ENCODE assay signal across 21 cellular contexts in the genomic region with DNA sequence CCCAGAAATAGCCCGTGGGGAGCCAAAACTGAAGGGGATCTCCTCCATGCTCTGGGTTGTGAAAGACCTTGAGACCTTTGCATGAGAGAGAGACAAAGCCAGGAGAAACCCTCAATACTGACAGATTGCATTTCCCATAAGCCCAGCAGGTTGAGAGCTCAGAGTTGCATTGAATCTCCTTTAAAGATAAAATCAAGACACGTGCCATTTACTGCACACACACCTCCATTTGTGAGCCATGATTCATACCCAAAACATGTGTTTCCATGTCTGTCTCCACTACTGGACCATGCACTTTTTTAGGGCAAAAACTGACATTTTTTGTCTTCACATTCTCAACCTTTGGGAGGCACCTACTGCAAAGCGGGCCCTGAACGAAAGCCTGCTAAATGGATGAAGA.
DNase-seq lines count a peak whose midpoint lies in the region; ATAC-seq, FAIRE-seq and TF ChIP-seq lines count a peak whose summit lies in the region.
"Had no signal": no experiment of that assay in that cellular context is flagged by ENCODE, and none has a peak within 500 bp of the region (broad histone marks: within the 10 kb centered on the region; RNA-seq: fewer than 3 reads in every experiment).

No MANE protein-coding gene starts in this region.

- FAIRE-seq in A549 (lab: Jason Lieb, UNC) (no peak), GM19239 (lab: Jason Lieb, UNC) (no peak)
- FAIRE-seq: D721Med, HepG2, K562 had no signal

- no peak for ATAC-seq in A549
- no peak for ATAC-seq in T-helper 17 cell
- ATAC-seq: HepG2, K562 had no signal

- H3K4me1 ChIP-seq in A549 = peaks cover 48% of the 10 kb centered on the region

- H3K36me3 Mint-ChIP-seq in T-helper 17 cell (ENCODE audit: low read depth) = no peaks in the 10 kb centered on the region
- H3K36me3 Mint-ChIP-seq: CD14-positive monocyte had no signal

- H3K9me3 ChIP-seq in A549 (no peaks in the 10 kb centered on the region), T-helper 17 cell (ENCODE audit: control insufficient read depth, low read length, poor library complexity, severe bottlenecking) (no peaks in the 10 kb centered on the region)

- peak overlapping the region; percentile 71; the same call in 2 of the 3 replicates for H3K4me2 ChIP-seq in A549

- no peak for DNase-seq in A549 (ENCODE audit: low read depth in 1 of 2, low spot score in 1 of 2)
- peak; percentile 28 for DNase-seq in MV-4-11 (lab: John Stamatoyannopoulos, UW)
- DNase-seq in T-helper 17 cell = no peak
- peak; percentile 64 for DNase-seq in islet precursor cell
- DNase-seq in GM19239 (ENCODE audit: insufficient read length, low spot score) = no peak
- DNase-seq in T-helper 2 cell = no peak
- no peak for DNase-seq in HCEC 1CT
- DNase-seq in NOMO-1 treated with dmso at 0.1 percent for 144 hours (lab: John Stamatoyannopoulos, UW; ENCODE audit: unreplicated experiment) = no peak
- DNase-seq: DMS53, GF-D8, H9, NCI-H1105 treated with DMSO at 0.1 percent for 48 hours, NCI-H2029 treated with DMSO at 0.1 percent for 48 hours, NCI-H226, NCI-H524, NCI-H82 had no signal

- H3K27me3 Mint-ChIP-seq in T-helper 17 cell = peaks cover 33% of the 10 kb centered on the region

- H3K4me3 ChIP-seq in A549 = no peak overlapping the region
- H3K4me3 ChIP-seq: K562 had no signal

- 80% methylated on average over 4 of the region's 4 CpGs for WGBS in A549 (ENCODE audit: missing lambda C conversion rate)

- H3K4me3 Mint-ChIP-seq in T-helper 17 cell = no peak overlapping the region
- H3K4me3 Mint-ChIP-seq: CD14-positive monocyte, H9 had no signal

- H3K27ac ChIP-seq in A549 = peak overlapping the region; percentile 80 to 82
- H3K27ac ChIP-seq: RWPE1 had no signal

- TF ChIP-seq RAD21 in A549 (conservative IDR thresholded peaks at IDR 0.05 in 1 of 2, IDR thresholded peaks at IDR 0.05 in 1 of 2) = no peak

- CTCF ChIA-PET in A549 (lab: Yijun Ruan, JAX) = interaction anchor here (0.7 to 1.3 kb wide), 2 partner anchors 22 to 25 kb away, joined by 3 read pairs; no protein-coding TSS in a partner anchor

- no peak for TF ChIP-seq POLR2A in A549 (IDR thresholded peaks at IDR 0.05; ENCODE audit: low read length)

- H3K27ac Mint-ChIP-seq in T-helper 17 cell = peak overlapping the region; percentile 68
- H3K27ac Mint-ChIP-seq: H9 had no signal

- peaks cover 6% of the 10 kb centered on the region for H3K4me1 Mint-ChIP-seq in T-helper 17 cell

- no peak for TF ChIP-seq EP300 in A549 (IDR thresholded peaks at IDR 0.05)

- POLR2A ChIA-PET in A549 (lab: Yijun Ruan, JAX) = no interaction called here

- no peak for TF ChIP-seq CTCF in A549 (IDR thresholded peaks at IDR 0.05)

TF ChIP-seq in A549, 52 proteins besides CTCF, POLR2A, EP300 and RAD21:
- TF ChIP-seq CHD4 (IDR thresholded peaks at IDR 0.05; ENCODE audit: borderline replicate concordance) = no peak
- no peak for TF ChIP-seq MAFK (IDR thresholded peaks at IDR 0.05; ENCODE audit: partially characterized antibody)
- no peak for TF ChIP-seq CEBPB (IDR thresholded peaks at IDR 0.05)
- no peak for TF ChIP-seq SMC3 (IDR thresholded peaks at IDR 0.05)

Comparison
In these comparisons a context has a peak if more than half of its experiments do, and no peak if none do; other contexts are left out.
1. DNase-seq: peak in MV-4-11 (single experiment) and islet precursor cell (single experiment); none in A549 (0 of 2), T-helper 17 cell (0 of 3), GM19239 (single experiment), T-helper 2 cell (0 of 5), HCEC 1CT (single experiment) and NOMO-1 treated with dmso at 0.1 percent for 144 hours (single experiment).